Comparison of ENCODE assay signal across 1 cellular context in genomic region chr1:43803646-43804045, GRCh38.
TF ChIP-seq lines count a peak whose summit lies in the region.

No MANE protein-coding gene starts in this region.

TF ChIP-seq in GM23338, 12 proteins besides CTCF, POLR2A, EP300 and RAD21 (continued from another document):
- TF ChIP-seq ZNF462 (CRISPR knock-in tag; IDR thresholded peaks at IDR 0.05) (no peak), ZNF114 (CRISPR knock-in tag; IDR thresholded peaks at IDR 0.05) (no peak)
